In genomic region chr10:114403545-114404161, GRCh38 we compare ENCODE assay signal across 2 cellular contexts.
A peak's percentile ranks its signal among the peaks of the same experiment; 100 is the strongest.
TF ChIP-seq lines count a peak whose summit lies in the region.

No MANE protein-coding gene starts in this region.

TF ChIP-seq in HEK293, 187 proteins besides CTCF, POLR2A, EP300 and RAD21 (continued from another document):
- peak; percentile 74 for TF ChIP-seq ZFHX2 (tag by site-specific recombination; conservative IDR thresholded peaks at IDR 0.05)
- TF ChIP-seq ZNF335 (tag by site-specific recombination; conservative IDR thresholded peaks at IDR 0.05): peak; percentile 72
- TF ChIP-seq KLF8 (tag by site-specific recombination; IDR thresholded peaks at IDR 0.05): no peak
- TF ChIP-seq SCRT1 (tag by site-specific recombination; IDR thresholded peaks at IDR 0.05; ENCODE audit: borderline replicate concordance): 0 out of 2 replicates have a peak, but pooled peaks have one; percentile 48
- TF ChIP-seq KLF16 (tag by site-specific recombination; IDR thresholded peaks at IDR 0.05): 0 out of 2 replicates have a peak, but pooled peaks have one; percentile 12
- TF ChIP-seq, protein P1, sequence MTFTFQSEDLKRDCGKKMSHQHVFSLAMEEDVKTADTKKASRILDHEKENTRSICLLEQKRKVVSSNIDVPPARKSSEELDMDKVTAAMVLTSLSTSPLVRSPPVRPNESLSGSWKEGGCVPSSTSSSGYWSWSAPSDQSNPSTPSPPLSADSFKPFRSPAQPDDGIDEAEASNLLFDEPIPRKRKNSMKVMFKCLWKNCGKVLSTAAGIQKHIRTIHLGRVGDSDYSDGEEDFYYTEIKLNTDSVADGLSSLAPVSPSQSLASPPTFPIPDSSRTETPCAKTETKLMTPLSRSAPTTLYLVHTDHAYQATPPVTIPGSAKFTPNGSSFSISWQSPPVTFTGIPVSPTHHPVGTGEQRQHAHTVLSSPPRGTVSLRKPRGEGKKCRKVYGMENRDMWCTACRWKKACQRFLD (tag by site-specific recombination; IDR thresholded peaks at IDR 0.05): no peak
- no peak for TF ChIP-seq ZNF624 (tag by site-specific recombination; IDR thresholded peaks at IDR 0.05)
- TF ChIP-seq EGR2 (tag by site-specific recombination; IDR thresholded peaks at IDR 0.05; ENCODE audit: low read depth): peak; percentile 59; the same call in 1 of the 2 replicates
- TF ChIP-seq, protein P2, sequence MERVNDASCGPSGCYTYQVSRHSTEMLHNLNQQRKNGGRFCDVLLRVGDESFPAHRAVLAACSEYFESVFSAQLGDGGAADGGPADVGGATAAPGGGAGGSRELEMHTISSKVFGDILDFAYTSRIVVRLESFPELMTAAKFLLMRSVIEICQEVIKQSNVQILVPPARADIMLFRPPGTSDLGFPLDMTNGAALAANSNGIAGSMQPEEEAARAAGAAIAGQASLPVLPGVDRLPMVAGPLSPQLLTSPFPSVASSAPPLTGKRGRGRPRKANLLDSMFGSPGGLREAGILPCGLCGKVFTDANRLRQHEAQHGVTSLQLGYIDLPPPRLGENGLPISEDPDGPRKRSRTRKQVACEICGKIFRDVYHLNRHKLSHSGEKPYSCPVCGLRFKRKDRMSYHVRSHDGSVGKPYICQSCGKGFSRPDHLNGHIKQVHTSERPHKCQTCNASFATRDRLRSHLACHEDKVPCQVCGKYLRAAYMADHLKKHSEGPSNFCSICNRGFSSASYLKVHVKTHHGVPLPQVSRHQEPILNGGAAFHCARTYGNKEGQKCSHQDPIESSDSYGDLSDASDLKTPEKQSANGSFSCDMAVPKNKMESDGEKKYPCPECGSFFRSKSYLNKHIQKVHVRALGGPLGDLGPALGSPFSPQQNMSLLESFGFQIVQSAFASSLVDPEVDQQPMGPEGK (tag by site-specific recombination; IDR thresholded peaks at IDR 0.05): peak; percentile 37
- no peak for TF ChIP-seq ZNF530 (tag by site-specific recombination; IDR thresholded peaks at IDR 0.05; ENCODE audit: low read depth)
- peak; percentile 69 for TF ChIP-seq ZNF341 (tag by site-specific recombination; IDR thresholded peaks at IDR 0.05; ENCODE audit: low read depth)
- TF ChIP-seq, protein P3, sequence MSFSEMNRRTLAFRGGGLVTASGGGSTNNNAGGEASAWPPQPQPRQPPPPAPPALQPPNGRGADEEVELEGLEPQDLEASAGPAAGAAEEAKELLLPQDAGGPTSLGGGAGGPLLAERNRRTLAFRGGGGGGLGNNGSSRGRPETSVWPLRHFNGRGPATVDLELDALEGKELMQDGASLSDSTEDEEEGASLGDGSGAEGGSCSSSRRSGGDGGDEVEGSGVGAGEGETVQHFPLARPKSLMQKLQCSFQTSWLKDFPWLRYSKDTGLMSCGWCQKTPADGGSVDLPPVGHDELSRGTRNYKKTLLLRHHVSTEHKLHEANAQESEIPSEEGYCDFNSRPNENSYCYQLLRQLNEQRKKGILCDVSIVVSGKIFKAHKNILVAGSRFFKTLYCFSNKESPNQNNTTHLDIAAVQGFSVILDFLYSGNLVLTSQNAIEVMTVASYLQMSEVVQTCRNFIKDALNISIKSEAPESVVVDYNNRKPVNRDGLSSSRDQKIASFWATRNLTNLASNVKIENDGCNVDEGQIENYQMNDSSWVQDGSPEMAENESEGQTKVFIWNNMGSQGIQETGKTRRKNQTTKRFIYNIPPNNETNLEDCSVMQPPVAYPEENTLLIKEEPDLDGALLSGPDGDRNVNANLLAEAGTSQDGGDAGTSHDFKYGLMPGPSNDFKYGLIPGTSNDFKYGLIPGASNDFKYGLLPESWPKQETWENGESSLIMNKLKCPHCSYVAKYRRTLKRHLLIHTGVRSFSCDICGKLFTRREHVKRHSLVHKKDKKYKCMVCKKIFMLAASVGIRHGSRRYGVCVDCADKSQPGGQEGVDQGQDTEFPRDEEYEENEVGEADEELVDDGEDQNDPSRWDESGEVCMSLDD (tag by site-specific recombination; IDR thresholded peaks at IDR 0.05): 0 out of 2 replicates have a peak, but pooled peaks have one; percentile 13
- peak; percentile 68 for TF ChIP-seq ZBTB8A (tag by site-specific recombination; IDR thresholded peaks at IDR 0.05)
- 0 out of 2 replicates have a peak, but pooled peaks have one; percentile 24 for TF ChIP-seq WT1 (tag by site-specific recombination; IDR thresholded peaks at IDR 0.05)
- TF ChIP-seq, protein P4, sequence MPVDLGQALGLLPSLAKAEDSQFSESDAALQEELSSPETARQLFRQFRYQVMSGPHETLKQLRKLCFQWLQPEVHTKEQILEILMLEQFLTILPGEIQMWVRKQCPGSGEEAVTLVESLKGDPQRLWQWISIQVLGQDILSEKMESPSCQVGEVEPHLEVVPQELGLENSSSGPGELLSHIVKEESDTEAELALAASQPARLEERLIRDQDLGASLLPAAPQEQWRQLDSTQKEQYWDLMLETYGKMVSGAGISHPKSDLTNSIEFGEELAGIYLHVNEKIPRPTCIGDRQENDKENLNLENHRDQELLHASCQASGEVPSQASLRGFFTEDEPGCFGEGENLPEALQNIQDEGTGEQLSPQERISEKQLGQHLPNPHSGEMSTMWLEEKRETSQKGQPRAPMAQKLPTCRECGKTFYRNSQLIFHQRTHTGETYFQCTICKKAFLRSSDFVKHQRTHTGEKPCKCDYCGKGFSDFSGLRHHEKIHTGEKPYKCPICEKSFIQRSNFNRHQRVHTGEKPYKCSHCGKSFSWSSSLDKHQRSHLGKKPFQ (tag by site-specific recombination; IDR thresholded peaks at IDR 0.05): no peak

TF ChIP-seq in GM12878, 131 proteins besides CTCF, POLR2A, EP300 and RAD21 (continued from another document):
- TF ChIP-seq SKIL (IDR thresholded peaks at IDR 0.05; ENCODE audit: low read depth, poor library complexity, severe bottlenecking) (no peak), FOS (IDR thresholded peaks at IDR 0.05; ENCODE audit: borderline replicate concordance, extremely low read depth, insufficient read length) (no peak), KLF5 (IDR thresholded peaks at IDR 0.05; ENCODE audit: partially characterized antibody) (no peak), IKZF2 (IDR thresholded peaks at IDR 0.05) (0 out of 4 replicates have a peak, but pooled peaks of 1 of the 2 experiments have one; percentile 7), USF2 (IDR thresholded peaks at IDR 0.05; ENCODE audit: borderline replicate concordance, low read depth, low read length) (no peak), SMAD1 (IDR thresholded peaks at IDR 0.05; ENCODE audit: low read depth, partially characterized antibody) (no peak), IKZF1 (conservative IDR thresholded peaks at IDR 0.05) (0 out of 2 replicates have a peak, but pooled peaks have one; percentile 32), TAF1 (IDR thresholded peaks at IDR 0.05; ENCODE audit: borderline replicate concordance, low read depth, low read length) (no peak), RB1 (IDR thresholded peaks at IDR 0.05; ENCODE audit: borderline replicate concordance) (no peak), ETV6 (conservative IDR thresholded peaks at IDR 0.05 in 1 of 2, IDR thresholded peaks at IDR 0.05 in 1 of 2; ENCODE audit: borderline replicate concordance in 1 of 2, low read depth in 1 of 2) (no peak), CHD2 (IDR thresholded peaks at IDR 0.05; ENCODE audit: borderline replicate concordance, low read depth, low read length) (no peak), PAX5 (IDR thresholded peaks at IDR 0.05; ENCODE audit: borderline replicate concordance, low read depth, low read length) (no peak), ZNF24 (IDR thresholded peaks at IDR 0.05) (no peak), GATAD2B (conservative IDR thresholded peaks at IDR 0.05; ENCODE audit: low read depth) (0 out of 2 replicates have a peak, but pooled peaks have one; percentile 32), NBN (IDR thresholded peaks at IDR 0.05) (no peak)
- TF ChIP-seq, protein P5, sequence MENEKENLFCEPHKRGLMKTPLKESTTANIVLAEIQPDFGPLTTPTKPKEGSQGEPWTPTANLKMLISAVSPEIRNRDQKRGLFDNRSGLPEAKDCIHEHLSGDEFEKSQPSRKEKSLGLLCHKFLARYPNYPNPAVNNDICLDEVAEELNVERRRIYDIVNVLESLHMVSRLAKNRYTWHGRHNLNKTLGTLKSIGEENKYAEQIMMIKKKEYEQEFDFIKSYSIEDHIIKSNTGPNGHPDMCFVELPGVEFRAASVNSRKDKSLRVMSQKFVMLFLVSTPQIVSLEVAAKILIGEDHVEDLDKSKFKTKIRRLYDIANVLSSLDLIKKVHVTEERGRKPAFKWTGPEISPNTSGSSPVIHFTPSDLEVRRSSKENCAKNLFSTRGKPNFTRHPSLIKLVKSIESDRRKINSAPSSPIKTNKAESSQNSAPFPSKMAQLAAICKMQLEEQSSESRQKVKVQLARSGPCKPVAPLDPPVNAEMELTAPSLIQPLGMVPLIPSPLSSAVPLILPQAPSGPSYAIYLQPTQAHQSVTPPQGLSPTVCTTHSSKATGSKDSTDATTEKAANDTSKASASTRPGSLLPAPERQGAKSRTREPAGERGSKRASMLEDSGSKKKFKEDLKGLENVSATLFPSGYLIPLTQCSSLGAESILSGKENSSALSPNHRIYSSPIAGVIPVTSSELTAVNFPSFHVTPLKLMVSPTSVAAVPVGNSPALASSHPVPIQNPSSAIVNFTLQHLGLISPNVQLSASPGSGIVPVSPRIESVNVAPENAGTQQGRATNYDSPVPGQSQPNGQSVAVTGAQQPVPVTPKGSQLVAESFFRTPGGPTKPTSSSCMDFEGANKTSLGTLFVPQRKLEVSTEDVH (IDR thresholded peaks at IDR 0.05; ENCODE audit: low read depth, partially characterized antibody): no peak
- TF ChIP-seq, protein P6, sequence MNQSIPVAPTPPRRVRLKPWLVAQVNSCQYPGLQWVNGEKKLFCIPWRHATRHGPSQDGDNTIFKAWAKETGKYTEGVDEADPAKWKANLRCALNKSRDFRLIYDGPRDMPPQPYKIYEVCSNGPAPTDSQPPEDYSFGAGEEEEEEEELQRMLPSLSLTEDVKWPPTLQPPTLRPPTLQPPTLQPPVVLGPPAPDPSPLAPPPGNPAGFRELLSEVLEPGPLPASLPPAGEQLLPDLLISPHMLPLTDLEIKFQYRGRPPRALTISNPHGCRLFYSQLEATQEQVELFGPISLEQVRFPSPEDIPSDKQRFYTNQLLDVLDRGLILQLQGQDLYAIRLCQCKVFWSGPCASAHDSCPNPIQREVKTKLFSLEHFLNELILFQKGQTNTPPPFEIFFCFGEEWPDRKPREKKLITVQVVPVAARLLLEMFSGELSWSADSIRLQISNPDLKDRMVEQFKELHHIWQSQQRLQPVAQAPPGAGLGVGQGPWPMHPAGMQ (IDR thresholded peaks at IDR 0.05; ENCODE audit: borderline replicate concordance): no peak
- TF ChIP-seq, protein P7, sequence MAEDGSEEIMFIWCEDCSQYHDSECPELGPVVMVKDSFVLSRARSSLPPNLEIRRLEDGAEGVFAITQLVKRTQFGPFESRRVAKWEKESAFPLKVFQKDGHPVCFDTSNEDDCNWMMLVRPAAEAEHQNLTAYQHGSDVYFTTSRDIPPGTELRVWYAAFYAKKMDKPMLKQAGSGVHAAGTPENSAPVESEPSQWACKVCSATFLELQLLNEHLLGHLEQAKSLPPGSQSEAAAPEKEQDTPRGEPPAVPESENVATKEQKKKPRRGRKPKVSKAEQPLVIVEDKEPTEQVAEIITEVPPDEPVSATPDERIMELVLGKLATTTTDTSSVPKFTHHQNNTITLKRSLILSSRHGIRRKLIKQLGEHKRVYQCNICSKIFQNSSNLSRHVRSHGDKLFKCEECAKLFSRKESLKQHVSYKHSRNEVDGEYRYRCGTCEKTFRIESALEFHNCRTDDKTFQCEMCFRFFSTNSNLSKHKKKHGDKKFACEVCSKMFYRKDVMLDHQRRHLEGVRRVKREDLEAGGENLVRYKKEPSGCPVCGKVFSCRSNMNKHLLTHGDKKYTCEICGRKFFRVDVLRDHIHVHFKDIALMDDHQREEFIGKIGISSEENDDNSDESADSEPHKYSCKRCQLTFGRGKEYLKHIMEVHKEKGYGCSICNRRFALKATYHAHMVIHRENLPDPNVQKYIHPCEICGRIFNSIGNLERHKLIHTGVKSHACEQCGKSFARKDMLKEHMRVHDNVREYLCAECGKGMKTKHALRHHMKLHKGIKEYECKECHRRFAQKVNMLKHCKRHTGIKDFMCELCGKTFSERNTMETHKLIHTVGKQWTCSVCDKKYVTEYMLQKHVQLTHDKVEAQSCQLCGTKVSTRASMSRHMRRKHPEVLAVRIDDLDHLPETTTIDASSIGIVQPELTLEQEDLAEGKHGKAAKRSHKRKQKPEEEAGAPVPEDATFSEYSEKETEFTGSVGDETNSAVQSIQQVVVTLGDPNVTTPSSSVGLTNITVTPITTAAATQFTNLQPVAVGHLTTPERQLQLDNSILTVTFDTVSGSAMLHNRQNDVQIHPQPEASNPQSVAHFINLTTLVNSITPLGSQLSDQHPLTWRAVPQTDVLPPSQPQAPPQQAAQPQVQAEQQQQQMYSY (CRISPR knock-in tag; IDR thresholded peaks at IDR 0.05): no peak
